In genomic region chr9:26725573-26725972, GRCh38 we compare ENCODE assay signal across 18 cellular contexts.
"Had no signal": no experiment of that assay in that cellular context is flagged by ENCODE, and none has a peak within 500 bp of the region (broad histone marks: within the 10 kb centered on the region; RNA-seq: fewer than 3 reads in every experiment).

No MANE protein-coding gene starts in this region.

- H3K36me3 ChIP-seq: heart left ventricle, prostate gland, right lobe of liver, suprapubic skin had no signal

- H3K4me3 ChIP-seq: heart left ventricle, prostate gland, right lobe of liver, suprapubic skin had no signal

- H3K4me1 Mint-ChIP-seq: nephron had no signal

- H3K27me3 ChIP-seq: foreskin keratinocyte, right lobe of liver, suprapubic skin had no signal

- DNase-seq: activated CD4-positive, alpha-beta T cell treated with anti-CD3 and anti-CD28 coated beads for 4 hours; activated CD8-positive, alpha-beta memory T cell treated with anti-CD3 and anti-CD28 coated beads, Interleukin-2, amount 50 U/mL, for 48 hours; activated CD8-positive, alpha-beta T cell treated with anti-CD3 and anti-CD28 coated beads for 36 hours; central memory CD4-positive, alpha-beta T cell; cortex of kidney; effector memory CD4-positive, alpha-beta T cell; foreskin keratinocyte; heart left ventricle; occipital lobe; right lobe of liver; stimulated activated CD4-positive, alpha-beta T cell treated with anti-CD3 and anti-CD28 coated beads, Interleukin-12 subunit alpha, Interleukin-12 subunit beta, amount 100 ng/mL, for 4 hours; stimulated activated naive CD4-positive, alpha-beta T cell; T-helper 9 cell had no signal

- H3K4me1 ChIP-seq: foreskin keratinocyte, heart left ventricle, prostate gland, right lobe of liver, suprapubic skin had no signal

- ATAC-seq: activated CD8-positive, alpha-beta T cell treated with anti-CD3 and anti-CD28 coated beads for 36 hours; foreskin keratinocyte; heart left ventricle; left lobe of liver; right lobe of liver had no signal

- H3K4me3 Mint-ChIP-seq: activated CD8-positive, alpha-beta T cell treated with anti-CD3 and anti-CD28 coated beads for 36 hours; nephron; type B pancreatic cell had no signal

- H3K27me3 Mint-ChIP-seq: activated CD8-positive, alpha-beta T cell treated with anti-CD3 and anti-CD28 coated beads for 36 hours had no signal

- H3K36me3 Mint-ChIP-seq: type B pancreatic cell had no signal

- H3K9me3 Mint-ChIP-seq: type B pancreatic cell had no signal

- H3K9me3 ChIP-seq: prostate gland, right lobe of liver, suprapubic skin had no signal

- H3K27ac ChIP-seq: foreskin keratinocyte, heart left ventricle, prostate gland, right lobe of liver, suprapubic skin had no signal

- H3K27ac Mint-ChIP-seq: activated CD8-positive, alpha-beta T cell treated with anti-CD3 and anti-CD28 coated beads for 36 hours; nephron; type B pancreatic cell had no signal
